Comparison of ENCODE assay signal across 13 cellular contexts in the genomic region with DNA sequence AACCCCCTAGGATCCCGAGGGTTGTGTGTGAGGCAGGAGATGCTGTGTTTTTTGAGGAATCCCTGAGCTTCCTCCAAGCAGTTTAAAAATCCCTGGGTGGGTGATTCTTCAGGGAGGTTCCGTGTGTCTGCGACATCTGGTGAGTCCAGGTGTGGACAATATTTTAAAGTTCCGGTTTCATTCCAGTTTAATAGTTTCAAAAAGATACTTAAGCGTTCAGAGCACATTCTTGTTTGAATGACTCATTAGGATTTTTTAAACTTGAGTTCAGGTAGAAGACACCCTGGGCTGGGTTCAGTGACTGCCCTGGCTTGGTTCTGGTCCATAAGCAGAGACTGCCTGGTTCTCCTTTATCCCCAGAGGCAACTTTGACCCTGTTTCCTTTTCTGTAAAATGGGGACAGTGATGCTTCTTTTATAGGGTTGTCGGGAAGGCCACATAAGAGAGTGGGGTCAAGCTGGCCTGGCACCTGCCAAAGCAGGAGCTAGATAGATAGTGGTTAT.
DNase-seq lines count a peak whose midpoint lies in the region; ATAC-seq, FAIRE-seq and TF ChIP-seq lines count a peak whose summit lies in the region.
"Had no signal": no experiment of that assay in that cellular context is flagged by ENCODE, and none has a peak within 500 bp of the region (broad histone marks: within the 10 kb centered on the region; RNA-seq: fewer than 3 reads in every experiment).

No MANE protein-coding gene starts in this region.

- peak overlapping the region; percentile 93 for H3K27ac Mint-ChIP-seq in activated CD4-positive, alpha-beta T cell treated with anti-CD3 and anti-CD28 coated beads, Interleukin-2, amount 10 ng/mL, durations not matched to agents 24 days and 14 days
- H3K27ac Mint-ChIP-seq in stimulated activated effector memory CD8-positive, alpha-beta T cell treated with anti-CD3 and anti-CD28 coated beads, Interleukin-12 subunit alpha, Interleukin-12 subunit beta, amount 100 ng/mL, for 72 hours: peak overlapping the region; percentile 71

- no TSS peak for BruUV-seq in PC-3 (replicated peaks; lab: Mats Ljungman, UMichigan)

- peak overlapping the region; percentile 78 for H3K4me2 ChIP-seq in PC-3 (ENCODE audit: low read length)

- H3K9me3 ChIP-seq in PC-3 (ENCODE audit: low read length) (no peaks in the 10 kb centered on the region), small intestine (ENCODE audit: control insufficient read depth, low read depth) (no peaks in the 10 kb centered on the region), gastrocnemius medialis (no peaks in the 10 kb centered on the region)

- 72 to 86% (median 84%) methylated on average over 6 of the region's 6 CpGs for WGBS in small intestine, 3 donors

- in situ Hi-C loops in gastrocnemius medialis (cut with MboI; ENCODE audit: low sequenced_read_pairs in 4 of 4): loop anchor here in 1 of 4 donors (10.0 kb wide), 1 partner anchor 138 kb away; no protein-coding TSS in a partner anchor

- H3K9ac ChIP-seq in PC-3 (ENCODE audit: low read length): peak overlapping the region; percentile 5; the same call in 1 of the 2 replicates

- CTCF ChIA-PET in PC-3 (lab: Charles Lee): no interaction called here

- H3K9me3 Mint-ChIP-seq in activated CD4-positive, alpha-beta T cell treated with anti-CD3 and anti-CD28 coated beads, Interleukin-2, amount 10 ng/mL, durations not matched to agents 24 days and 14 days: no peaks in the 10 kb centered on the region
- H3K9me3 Mint-ChIP-seq in stimulated activated effector memory CD8-positive, alpha-beta T cell treated with anti-CD3 and anti-CD28 coated beads, Interleukin-12 subunit alpha, Interleukin-12 subunit beta, amount 100 ng/mL, for 72 hours: no peaks in the 10 kb centered on the region
- H3K9me3 Mint-ChIP-seq: brain had no signal

- H3K27me3 Mint-ChIP-seq in activated CD4-positive, alpha-beta T cell treated with anti-CD3 and anti-CD28 coated beads, Interleukin-2, amount 10 ng/mL, durations not matched to agents 24 days and 14 days: no peaks in the 10 kb centered on the region
- H3K27me3 Mint-ChIP-seq: brain had no signal

- H3K36me3 ChIP-seq in PC-3 (ENCODE audit: low read depth, low read length) (peaks cover 13% of the 10 kb centered on the region), small intestine (ENCODE audit: control insufficient read depth in 2 of 2, insufficient read depth in 2 of 2, low read length in 2 of 2) (peaks cover 5 to 15% of the 10 kb centered on the region in 2 donors), gastrocnemius medialis (peaks cover 0 to 9% of the 10 kb centered on the region in 2 donors)

- H2AFZ ChIP-seq in PC-3 (ENCODE audit: low read length): no peak overlapping the region

- peak overlapping the region; percentile 98 for H3K27ac ChIP-seq in PC-3 (ENCODE audit: low read length)
- peak overlapping the region; percentile 77 for H3K27ac ChIP-seq in epithelial cell of prostate
- H3K27ac ChIP-seq in small intestine (ENCODE audit: low read depth in 1 of 2, low read length in 1 of 2): no peak overlapping the region
- peak overlapping the region in 2 of 4 donors; percentile 66 to 78 for H3K27ac ChIP-seq in gastrocnemius medialis

- H3K36me3 Mint-ChIP-seq in activated CD4-positive, alpha-beta T cell treated with anti-CD3 and anti-CD28 coated beads, Interleukin-2, amount 10 ng/mL, durations not matched to agents 24 days and 14 days (ENCODE audit: low read depth): peaks cover 52% of the 10 kb centered on the region
- H3K36me3 Mint-ChIP-seq in stimulated activated effector memory CD8-positive, alpha-beta T cell treated with anti-CD3 and anti-CD28 coated beads, Interleukin-12 subunit alpha, Interleukin-12 subunit beta, amount 100 ng/mL, for 72 hours: peaks cover 85% of the 10 kb centered on the region

- POLR2A ChIA-PET in PC-3 (lab: Charles Lee; ENCODE audit: unreplicated experiment): interaction anchor here (0.6 kb wide), 1 partner anchor 182 kb away, joined by 5 read pairs; the partner anchor contains the start of gene ALAD

- no peaks in the 10 kb centered on the region for H3K9me2 ChIP-seq in PC-3 (replicated peaks; ENCODE audit: low read length)

- TF ChIP-seq CTCF in PC-3 (conservative IDR thresholded peaks at IDR 0.05; ENCODE audit: low read depth, low read length): no peak
- no peak for TF ChIP-seq CTCF in gastrocnemius medialis (IDR thresholded peaks at IDR 0.05 in 4 of 5, conservative IDR thresholded peaks at IDR 0.05 in 1 of 5)

- no peaks in the 10 kb centered on the region for H4K20me1 ChIP-seq in PC-3 (ENCODE audit: low read length)

- no peaks in the 10 kb centered on the region for H3K27me3 ChIP-seq in PC-3 (ENCODE audit: low read length)
- no peaks in the 10 kb centered on the region for H3K27me3 ChIP-seq in small intestine (ENCODE audit: control insufficient read depth in 2 of 2, insufficient read depth in 2 of 2, low read length in 2 of 2)
- H3K27me3 ChIP-seq in gastrocnemius medialis: no peaks in the 10 kb centered on the region

- peaks cover 53% of the 10 kb centered on the region for H3K4me1 ChIP-seq in PC-3 (ENCODE audit: insufficient read depth, low read length)
- H3K4me1 ChIP-seq in small intestine (ENCODE audit: control insufficient read depth in 2 of 2, insufficient read depth in 1 of 2, low read depth in 1 of 2, low read length in 1 of 2): peaks cover 11 to 28% of the 10 kb centered on the region in 2 donors
- peaks cover 35 to 53% of the 10 kb centered on the region in 2 donors for H3K4me1 ChIP-seq in gastrocnemius medialis

- H3K79me2 ChIP-seq in PC-3 (ENCODE audit: low read length): peaks cover 25% of the 10 kb centered on the region

- TF ChIP-seq POLR2A in gastrocnemius medialis (IDR thresholded peaks at IDR 0.05): no peak

- intact Hi-C loops in activated CD4-positive, alpha-beta T cell treated with anti-CD3 and anti-CD28 coated beads, Interleukin-2, amount 10 ng/mL, durations not matched to agents 24 days and 14 days (cut with micrococcal nuclease): loop anchor here (1.0 kb wide), 2 partner anchors 181 to 308 kb away; partner anchors contain the start of gene ALAD
- intact Hi-C loops in PC-3 (cut with micrococcal nuclease) (no loop called here), gastrocnemius medialis (cut with DNase I; ENCODE audit: low total_unique reads) (loop anchor here (2.0 to 5.0 kb wide), 2 partner anchors 120 to 136 kb away; partner anchors contain the start of gene RGS3)

- no peak for DNase-seq in activated CD4-positive, alpha-beta T cell treated with anti-CD3 and anti-CD28 coated beads, Interleukin-2, amount 10 ng/mL, durations not matched to agents 24 days and 14 days
- DNase-seq in activated CD4-positive, alpha-beta T cell treated with anti-CD3 and anti-CD28 coated beads, Interleukin-2, amount 50 U/mL, for 48 hours: no peak
- DNase-seq in PC-3 (peak; percentile 55), epithelial cell of prostate (ENCODE audit: low read depth, low spot score) (no peak), small intestine (no peak), gastrocnemius medialis (no peak)
- no peak for DNase-seq in stimulated activated effector memory CD8-positive, alpha-beta T cell treated with anti-CD3 and anti-CD28 coated beads, Interleukin-12 subunit alpha, Interleukin-12 subunit beta, amount 100 ng/mL, for 72 hours (ENCODE audit: low spot score in 2 of 2)
- DNase-seq: activated CD4-positive, alpha-beta T cell treated with anti-CD3 and anti-CD28 coated beads, Interleukin-2, amount 50 U/mL, for 4 hours; NCI-H1048; NCI-H510A had no signal

- H3K4me1 Mint-ChIP-seq in activated CD4-positive, alpha-beta T cell treated with anti-CD3 and anti-CD28 coated beads, Interleukin-2, amount 10 ng/mL, durations not matched to agents 24 days and 14 days: peaks cover 82% of the 10 kb centered on the region
- H3K4me1 Mint-ChIP-seq in stimulated activated effector memory CD8-positive, alpha-beta T cell treated with anti-CD3 and anti-CD28 coated beads, Interleukin-12 subunit alpha, Interleukin-12 subunit beta, amount 100 ng/mL, for 72 hours: peaks cover 95% of the 10 kb centered on the region

- FAIRE-seq in small intestine (lab: Jason Lieb, UNC): no peak
- FAIRE-seq: A204.1 had no signal

- peaks cover 6% of the 10 kb centered on the region for H3F3A ChIP-seq in PC-3 (ENCODE audit: low read length, unreplicated experiment)

- H3K4me3 ChIP-seq in PC-3 (ENCODE audit: low read length) (peak overlapping the region; percentile 49; the same call in 1 of the 2 replicates), small intestine (ENCODE audit: low read depth in 1 of 2, low read length in 2 of 2) (no peak overlapping the region), gastrocnemius medialis (no peak overlapping the region)

- ATAC-seq in PC-3: no peak
- ATAC-seq in stimulated activated effector memory CD8-positive, alpha-beta T cell treated with anti-CD3 and anti-CD28 coated beads, Interleukin-12 subunit alpha, Interleukin-12 subunit beta, amount 100 ng/mL, for 72 hours: no peak
- no peak for ATAC-seq in activated CD4-positive, CD25-positive, alpha-beta regulatory T cell treated with anti-CD3 and anti-CD28 coated beads, Interleukin-2, amount 50 U/mL, for 24 hours
- no peak for ATAC-seq in gastrocnemius medialis

- peak overlapping the region; percentile 86 for H3K4me3 Mint-ChIP-seq in activated CD4-positive, alpha-beta T cell treated with anti-CD3 and anti-CD28 coated beads, Interleukin-2, amount 10 ng/mL, durations not matched to agents 24 days and 14 days
- peak overlapping the region; percentile 71 for H3K4me3 Mint-ChIP-seq in stimulated activated effector memory CD8-positive, alpha-beta T cell treated with anti-CD3 and anti-CD28 coated beads, Interleukin-12 subunit alpha, Interleukin-12 subunit beta, amount 100 ng/mL, for 72 hours
- H3K4me3 Mint-ChIP-seq: brain had no signal

Comparison
In these comparisons a context has a peak if more than half of its experiments do, and no peak if none do; other contexts are left out.
1. H3K27ac ChIP-seq: peak in PC-3 (single experiment) and epithelial cell of prostate (single experiment); none in small intestine (0 of 2).